ENCODE assay signal across 23 cellular contexts in the genomic region with DNA sequence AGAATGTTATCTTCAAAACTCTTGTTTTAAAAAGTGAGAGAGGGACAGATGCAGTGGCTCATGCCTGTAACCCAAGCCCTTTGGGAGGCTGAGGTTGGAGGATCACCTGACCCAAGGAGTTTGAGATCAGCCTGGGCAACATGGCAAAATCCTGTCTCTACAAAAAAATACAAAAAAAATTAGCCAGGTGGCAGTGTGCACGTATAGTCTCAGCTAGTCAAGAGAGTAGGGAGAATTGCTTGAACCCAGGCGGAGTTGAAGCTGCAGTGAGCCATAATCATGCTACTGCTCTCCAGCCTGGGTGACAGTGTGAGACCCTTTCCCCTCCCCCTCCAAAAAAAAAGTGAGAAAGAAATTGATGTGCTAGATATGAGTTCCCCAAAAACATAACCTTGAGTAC.
DNase-seq lines count a peak whose midpoint lies in the region; ATAC-seq and TF ChIP-seq lines count a peak whose summit lies in the region.
"Had no signal": no experiment of that assay in that cellular context is flagged by ENCODE, and none has a peak within 500 bp of the region (broad histone marks: within the 10 kb centered on the region; RNA-seq: fewer than 3 reads in every experiment).

No MANE protein-coding gene starts in this region.

- no peak overlapping the region for H3K23ac ChIP-seq in mesendoderm (ENCODE audit: low read length)

- intact Hi-C loops in HCT116 (cut with micrococcal nuclease) = no loop called here

- H3K9me3 ChIP-seq in HCT116 (ENCODE audit: control insufficient read depth in 1 of 2, insufficient read depth in 1 of 2, low read depth in 1 of 2, low read length in 2 of 2) (no peaks in the 10 kb centered on the region), Loucy (ENCODE audit: insufficient read depth, low read depth, low read length) (no peaks in the 10 kb centered on the region), RWPE2 (ENCODE audit: severe bottlenecking) (no peaks in the 10 kb centered on the region)
- H3K9me3 ChIP-seq: Caco-2, MG63 had no signal

- no peak overlapping the region for H4K5ac ChIP-seq in mesendoderm (ENCODE audit: low read length)

- no peak overlapping the region for H3K56ac ChIP-seq in mesendoderm (ENCODE audit: low read length)

- H4K20me1 ChIP-seq in HCT116 (ENCODE audit: insufficient read depth) (no peaks in the 10 kb centered on the region), Loucy (ENCODE audit: insufficient read depth, low read length, poor library complexity, severe bottlenecking) (no peaks in the 10 kb centered on the region)

- H3K4me2 ChIP-seq in HCT116 (ENCODE audit: low read length) (no peak overlapping the region), Loucy (ENCODE audit: low read depth, low read length, poor library complexity, severe bottlenecking) (no peak overlapping the region), mesendoderm (ENCODE audit: low read length) (no peak overlapping the region)
- H3K4me2 ChIP-seq: KMS-11 had no signal

- BruUV-seq in HCT116 (replicated peaks; lab: Mats Ljungman, UMichigan) = no TSS peak

- H2AK5ac ChIP-seq in mesendoderm (ENCODE audit: low read length) = no peak overlapping the region

- no peak overlapping the region for H3K18ac ChIP-seq in mesendoderm (ENCODE audit: low read length)

- no peak overlapping the region for H2BK15ac ChIP-seq in mesendoderm (replicated peaks; ENCODE audit: low read depth)

- H3K36me3 ChIP-seq in HCT116 (ENCODE audit: control insufficient read depth in 1 of 2, insufficient read depth in 2 of 2, low read length in 2 of 2) (no peaks in the 10 kb centered on the region), Loucy (ENCODE audit: insufficient read depth, low read length) (no peaks in the 10 kb centered on the region), RWPE2 (ENCODE audit: low read depth) (no peaks in the 10 kb centered on the region), mesendoderm (ENCODE audit: control insufficient read depth, insufficient read depth, low read length) (no peaks in the 10 kb centered on the region)
- H3K36me3 ChIP-seq: MG63 had no signal

- no peaks in the 10 kb centered on the region for H3K4me1 ChIP-seq in HCT116 (ENCODE audit: control insufficient read depth in 1 of 2, insufficient read depth in 2 of 2, low read length in 2 of 2)
- no peaks in the 10 kb centered on the region for H3K4me1 ChIP-seq in Loucy (ENCODE audit: insufficient read depth, low read length, poor library complexity, severe bottlenecking)
- H3K4me1 ChIP-seq in RWPE2 (ENCODE audit: insufficient read depth, poor library complexity, severe bottlenecking) = no peaks in the 10 kb centered on the region
- H3K4me1 ChIP-seq in mesendoderm (ENCODE audit: control insufficient read depth, low read depth, low read length) = no peaks in the 10 kb centered on the region
- H3K4me1 ChIP-seq: Caco-2 had no signal

- POLR2A ChIA-PET in HCT116 (lab: Charles Lee) = no interaction called here

- TF ChIP-seq CTCF in HCT116 (IDR thresholded peaks at IDR 0.05 in 2 of 3, conservative IDR thresholded peaks at IDR 0.05 in 1 of 3; ENCODE audit: borderline replicate concordance in 1 of 3, insufficient read depth in 1 of 3, low read depth in 2 of 3, low read length in 2 of 3) (0 out of 6 replicates have a peak, but pooled peaks of 1 of the 3 experiments have one; percentile 13), Loucy (conservative IDR thresholded peaks at IDR 0.05; ENCODE audit: low read length) (peak; percentile 28), RWPE2 (IDR thresholded peaks at IDR 0.05; ENCODE audit: poor library complexity, severe bottlenecking) (peak; percentile 11)

- ATAC-seq in HCT116 (peak; percentile 44), RWPE2 (ENCODE audit: low read depth) (no peak)
- ATAC-seq: CD8-positive, alpha-beta T cell had no signal

- no CpG with 5 or more reads among the region's 2 CpGs for WGBS in mesendoderm (ENCODE audit: extremely low coverage, insufficient coverage, low lambda C conversion rate)

- DNase-seq in HCT116 (ENCODE audit: low read depth, low spot score) (no peak), RWPE2 (ENCODE audit: low spot score) (no peak), mesendoderm (peak; percentile 17), HT-29 (ENCODE audit: low spot score) (no peak), NCI-H1417 treated with DMSO at 0.1 percent for 48 hours (lab: John Stamatoyannopoulos, UW) (no peak)
- no peak for DNase-seq in stimulated activated CD4-positive, alpha-beta T cell treated with anti-CD3 and anti-CD28 coated beads, Interleukin-2, amount 100 ng/mL, for 24 hours
- DNase-seq: Caco-2; CD8-positive, alpha-beta T cell; DMS79 treated with DMSO at 0.1 percent for 48 hours; GF-D8; GOT3; MG63; NCI-H1694; NCI-H2029 treated with DMSO at 0.1 percent for 48 hours; NCI-H2171 treated with DMSO at 0.1 percent for 48 hours; NCI-H524; NCI-H774; NK-92 treated with Interleukin-12 subunit alpha and Interleukin-12 subunit beta, amount 100 ng/mL, for 24 hours; RPMI8226; SHP77 had no signal

- H3K27me3 ChIP-seq in HCT116 (ENCODE audit: insufficient read depth, low read length) (no peaks in the 10 kb centered on the region), Loucy (ENCODE audit: insufficient read depth, low read length, poor library complexity, severe bottlenecking) (no peaks in the 10 kb centered on the region), RWPE2 (ENCODE audit: insufficient read depth, poor library complexity, severe bottlenecking) (no peaks in the 10 kb centered on the region), mesendoderm (ENCODE audit: insufficient read depth, low read length, poor library complexity) (no peaks in the 10 kb centered on the region)
- H3K27me3 ChIP-seq: MG63 had no signal

- H2BK120ac ChIP-seq in mesendoderm (ENCODE audit: low read depth, low read length) = no peak overlapping the region

- H3K79me1 ChIP-seq in mesendoderm (ENCODE audit: low read length) = no peaks in the 10 kb centered on the region

- no peak for TF ChIP-seq POLR2A in HCT116 (IDR thresholded peaks at IDR 0.05; ENCODE audit: borderline replicate concordance, extremely low read depth, insufficient read depth, insufficient read length)

- no peak overlapping the region for H4K8ac ChIP-seq in mesendoderm (ENCODE audit: low read depth, low read length)

- no peaks in the 10 kb centered on the region for H3K9me2 ChIP-seq in HCT116 (ENCODE audit: insufficient read depth)
- H3K9me2 ChIP-seq in Loucy (replicated peaks; ENCODE audit: low read depth, low read length) = no peaks in the 10 kb centered on the region

- H3K27ac ChIP-seq in HCT116 (ENCODE audit: low read depth, low read length) (no peak overlapping the region), RWPE2 (ENCODE audit: poor library complexity, severe bottlenecking) (no peak overlapping the region), mesendoderm (ENCODE audit: low read depth, low read length) (no peak overlapping the region)
- H3K27ac ChIP-seq: C4-2B, KMS-11 had no signal

- H2BK5ac ChIP-seq in mesendoderm (ENCODE audit: low read length) = no peak overlapping the region

- CTCF ChIA-PET in HCT116 (lab: Charles Lee) = no interaction called here

- H2AFZ ChIP-seq in HCT116 (ENCODE audit: low read depth, low read length, poor library complexity, severe bottlenecking) (no peak overlapping the region), Loucy (ENCODE audit: low read length) (no peak overlapping the region)

- no peak for TF ChIP-seq RAD21 in HCT116 (IDR thresholded peaks at IDR 0.05; ENCODE audit: low read depth)

- no peaks in the 10 kb centered on the region for H3F3A ChIP-seq in Loucy (ENCODE audit: low read depth)

- RAD21 ChIA-PET in HCT116 (lab: Charles Lee; ENCODE audit: low non-redundant PET in 1 of 2, low total read pairs in 2 of 2, uncharacterized antibody in 2 of 2, unreplicated experiment in 2 of 2) = no interaction called here

- no peaks in the 10 kb centered on the region for H3K79me2 ChIP-seq in HCT116 (ENCODE audit: insufficient read depth, low read length)
- H3K79me2 ChIP-seq in Loucy (ENCODE audit: insufficient read depth, low read length) = no peaks in the 10 kb centered on the region
- H3K79me2 ChIP-seq in mesendoderm (ENCODE audit: control insufficient read depth, insufficient read depth, low read length) = no peaks in the 10 kb centered on the region

- no peak overlapping the region for H3K4ac ChIP-seq in mesendoderm (ENCODE audit: low read depth, low read length)

- no peak overlapping the region for H3K9ac ChIP-seq in HCT116 (ENCODE audit: low read length)
- H3K9ac ChIP-seq in Loucy (ENCODE audit: low read depth, low read length, poor library complexity, severe bottlenecking) = no peak overlapping the region
- no peak overlapping the region for H3K9ac ChIP-seq in mesendoderm (ENCODE audit: low read length)
- H3K9ac ChIP-seq: KMS-11 had no signal

- no peak overlapping the region for H3K4me3 ChIP-seq in HCT116 (replicated peaks in 1 of 2; ENCODE audit: low read depth in 1 of 2, low read length in 2 of 2)
- H3K4me3 ChIP-seq in Loucy (ENCODE audit: low read length, poor library complexity, severe bottlenecking) = no peak overlapping the region
- no peak overlapping the region for H3K4me3 ChIP-seq in RWPE2 (ENCODE audit: severe bottlenecking)
- no peak overlapping the region for H3K4me3 ChIP-seq in mesendoderm (ENCODE audit: low read length)
- H3K4me3 ChIP-seq: MG63 had no signal

TF ChIP-seq in HCT116, 20 proteins besides CTCF, POLR2A, EP300 and RAD21 (continues in another document):
- TF ChIP-seq YY1 (IDR thresholded peaks at IDR 0.05; ENCODE audit: extremely low read depth, insufficient replicate concordance, low read depth, low read length) (no peak), JUND (IDR thresholded peaks at IDR 0.05) (no peak), ZFX (IDR thresholded peaks at IDR 0.05) (no peak), POLR2AphosphoS5 (IDR thresholded peaks at IDR 0.05; ENCODE audit: low read depth, low read length) (no peak), TCF7L2 (IDR thresholded peaks at IDR 0.05; ENCODE audit: borderline replicate concordance, extremely low read depth, insufficient read depth, insufficient read length) (no peak), EGR1 (IDR thresholded peaks at IDR 0.05; ENCODE audit: low read depth) (no peak), EZH2 (IDR thresholded peaks at IDR 0.05) (no peak)
